ENCODE assay signal across 8 cellular contexts in the genomic region with DNA sequence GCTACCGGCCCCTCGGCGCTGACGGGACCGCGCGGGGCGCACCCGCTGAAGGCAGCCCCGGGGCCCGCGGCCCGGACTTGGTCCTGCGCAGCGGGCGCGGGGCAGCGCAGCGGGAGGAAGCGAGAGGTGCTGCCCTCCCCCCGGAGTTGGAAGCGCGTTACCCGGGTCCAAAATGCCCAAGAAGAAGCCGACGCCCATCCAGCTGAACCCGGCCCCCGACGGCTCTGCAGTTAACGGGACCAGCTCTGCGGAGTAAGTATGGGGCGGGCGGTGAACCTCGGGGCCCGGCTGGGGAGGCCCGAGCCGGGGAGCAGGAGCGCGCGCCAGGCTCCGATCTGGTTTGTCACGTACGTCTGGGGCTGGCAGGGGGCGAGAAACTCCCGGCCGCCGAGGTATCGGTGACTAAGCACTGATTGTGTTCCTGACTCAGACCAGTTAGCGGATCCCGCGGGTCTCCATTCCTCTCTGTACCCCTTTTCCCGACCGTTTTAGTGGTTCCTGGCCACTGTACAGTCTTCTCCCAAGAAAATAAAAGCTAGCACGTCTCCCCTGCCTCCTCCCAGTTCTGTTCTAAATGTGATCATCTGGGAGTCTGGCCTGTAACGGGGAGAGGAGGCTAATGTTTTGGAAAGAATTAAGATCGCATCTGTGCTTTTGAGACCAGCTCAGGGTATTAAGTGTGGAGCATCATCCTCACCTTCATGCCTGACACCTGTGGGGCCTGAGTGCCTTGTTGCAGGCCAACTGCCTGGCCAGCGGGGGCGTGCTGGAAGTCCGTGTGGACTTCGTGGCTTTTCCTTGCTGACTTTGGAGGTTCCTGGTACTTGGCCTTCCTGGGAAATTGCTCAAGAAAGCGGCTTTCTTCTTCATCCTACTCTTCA. TPM values are rescaled to one million over a fixed set of nuclear protein-coding genes. Genes with fewer than 3 reads are reported as not detected.
A peak's percentile ranks its signal among the peaks of the same experiment; 100 is the strongest.
DNase-seq lines count a peak whose midpoint lies in the region; TF ChIP-seq lines count a peak whose summit lies in the region.

No MANE protein-coding gene starts in this region.

- H2BK120ac ChIP-seq in H9 (ENCODE audit: low read depth, low read length, poor library complexity, severe bottlenecking): no peak overlapping the region
- H2BK120ac ChIP-seq in mesenchymal stem cell (ENCODE audit: low read depth, low read length): peak overlapping the region; percentile 36

- TF ChIP-seq CTCF in H9 (conservative IDR thresholded peaks at IDR 0.05): peak; percentile 42; the same call in 2 of the 3 replicates

- H3K23me2 ChIP-seq in H9 (ENCODE audit: insufficient read length, low read depth, low read length, poor library complexity, severe bottlenecking): peaks cover 10% of the 10 kb centered on the region

- no peaks in the 10 kb centered on the region for H3K79me1 ChIP-seq in H9 (ENCODE audit: insufficient read depth, low read depth, low read length, poor library complexity, severe bottlenecking)
- H3K79me1 ChIP-seq in mesenchymal stem cell (replicated peaks; ENCODE audit: low read length, poor library complexity, severe bottlenecking): peaks cover 9% of the 10 kb centered on the region

- H3K18ac ChIP-seq in H9 (ENCODE audit: insufficient read length, low read depth, low read length): peak overlapping the region; percentile 50
- H3K18ac ChIP-seq in mesenchymal stem cell (ENCODE audit: low read depth in 1 of 2, low read length in 2 of 2): peak overlapping the region; percentile 58 to 85

- H4K20me1 ChIP-seq in H9 (ENCODE audit: control insufficient read depth, insufficient read depth, insufficient read length): no peaks in the 10 kb centered on the region

- DNase-seq in G401 (ENCODE audit: low spot score) (peak; percentile 73), H9 (peak; percentile 52), NCI-H146 treated with DMSO at 0.1 percent for 48 hours (lab: John Stamatoyannopoulos, UW; ENCODE audit: unreplicated experiment) (peak; percentile 9), mesenchymal stem cell (peak; percentile 85), KG1 (lab: John Stamatoyannopoulos, UW) (no peak)
- peak; percentile 52 to 60 for DNase-seq in activated CD8-positive, alpha-beta memory T cell treated with anti-CD3 and anti-CD28 coated beads for 1 hour (ENCODE audit: extremely low read depth in 1 of 2, low read depth in 1 of 2)
- peak; percentile 63 for DNase-seq in effector CD4-positive, alpha-beta T cell
- peak; percentile 65 for DNase-seq in stimulated activated CD8-positive, alpha-beta memory T cell treated with anti-CD3 and anti-CD28 coated beads, Interleukin-12 subunit alpha, Interleukin-12 subunit beta, amount 100 ng/mL, for 4 hours (ENCODE audit: low read depth)

- no peak overlapping the region for H3T11ph ChIP-seq in H9 (ENCODE audit: low read length)

- no peak overlapping the region for H2BK5ac ChIP-seq in H9 (ENCODE audit: insufficient read length, low read length)
- H2BK5ac ChIP-seq in mesenchymal stem cell (ENCODE audit: low read depth, low read length, poor library complexity, severe bottlenecking): no peak overlapping the region

- peak overlapping the region; percentile 83 to 94 for H3K4me3 Mint-ChIP-seq in H9

- H2AK5ac ChIP-seq in H9 (ENCODE audit: insufficient read length, low read length) (no peak overlapping the region), mesenchymal stem cell (ENCODE audit: low read length, severe bottlenecking) (no peak overlapping the region)

- H4K91ac ChIP-seq in H9 (ENCODE audit: insufficient read length, low read depth, low read length): no peak overlapping the region
- no peak overlapping the region for H4K91ac ChIP-seq in mesenchymal stem cell (ENCODE audit: low read length)

- no peak overlapping the region for H2BK20ac ChIP-seq in H9 (ENCODE audit: low read depth, low read length, poor library complexity, severe bottlenecking)

- no peaks in the 10 kb centered on the region for H3K4me1 ChIP-seq in H9 (ENCODE audit: insufficient read depth, low read length)
- peaks cover 6% of the 10 kb centered on the region for H3K4me1 ChIP-seq in mesenchymal stem cell (ENCODE audit: control insufficient read depth, insufficient read depth, low read depth, low read length)

- H3K27me3 Mint-ChIP-seq in H9 (ENCODE audit: low read depth): no peaks in the 10 kb centered on the region

- H3K9ac ChIP-seq in H9 (ENCODE audit: extremely low read depth, insufficient read length, low read length) (peak overlapping the region; percentile 78), mesenchymal stem cell (ENCODE audit: low read length) (peak overlapping the region; percentile 93)

- H2BK15ac ChIP-seq in H9 (ENCODE audit: low read depth, low read length) (no peak overlapping the region), mesenchymal stem cell (ENCODE audit: low read depth, poor library complexity, severe bottlenecking) (peak overlapping the region; percentile 18)

- H3K9me3 ChIP-seq in H9 (ENCODE audit: control insufficient read depth, low read depth, low read length): no peaks in the 10 kb centered on the region
- no peaks in the 10 kb centered on the region for H3K9me3 ChIP-seq in mesenchymal stem cell (ENCODE audit: control insufficient read depth, low read length)

- no peak overlapping the region for H3K27ac ChIP-seq in H9 (ENCODE audit: insufficient read length, low read depth, low read length)
- peak overlapping the region; percentile 27 for H3K27ac ChIP-seq in mesenchymal stem cell (ENCODE audit: low read length, poor library complexity, severe bottlenecking)

- no peaks in the 10 kb centered on the region for H3K27me3 ChIP-seq in H9 (ENCODE audit: insufficient read depth, low read length)
- no peaks in the 10 kb centered on the region for H3K27me3 ChIP-seq in mesenchymal stem cell (ENCODE audit: control insufficient read depth in 1 of 2, insufficient read depth in 1 of 2, low read length in 2 of 2)

- peaks cover 5 to 9% (median 8%) of the 10 kb centered on the region in 3 experiments; a peak in 5 of 7 replicates for H3K36me3 Mint-ChIP-seq in H9 (ENCODE audit: insufficient read depth in 1 of 3, low read depth in 3 of 3)

- no peaks in the 10 kb centered on the region for H3K9me3 Mint-ChIP-seq in H9

- H3K4me3 ChIP-seq in mesenchymal stem cell (ENCODE audit: insufficient read depth in 1 of 2, low read depth in 1 of 2, low read length in 2 of 2): peak overlapping the region; percentile 87 to 93

- no peak overlapping the region for H2AFZ ChIP-seq in H9 (ENCODE audit: low read length)
- H2AFZ ChIP-seq in mesenchymal stem cell (ENCODE audit: low read depth, low read length): peak overlapping the region; percentile 90

- H3K56ac ChIP-seq in H9 (ENCODE audit: insufficient read length, low read depth, low read length): no peak overlapping the region

- WGBS in H9 (ENCODE audit: extremely low coverage, insufficient read length, low lambda C conversion rate): no CpG with 5 or more reads among the region's 61 CpGs
- WGBS in mesenchymal stem cell: 0% methylated on average over 49 of the region's 61 CpGs

- H3K4me1 Mint-ChIP-seq in H9: peaks cover 28 to 36% of the 10 kb centered on the region in 2 experiments

- peak overlapping the region; percentile 86 for H4K5ac ChIP-seq in H9 (ENCODE audit: insufficient read length, low read depth, low read length)

- H3K4ac ChIP-seq in H9 (ENCODE audit: low read depth, low read length): no peak overlapping the region
- peak overlapping the region in 1 of 2 experiments; percentile 73 for H3K4ac ChIP-seq in mesenchymal stem cell (ENCODE audit: low read depth in 1 of 2, low read length in 2 of 2)

- peak overlapping the region; percentile 99 for H3K4me2 ChIP-seq in H9 (ENCODE audit: insufficient read depth, insufficient read length, low read length)
- peak overlapping the region; percentile 74 for H3K4me2 ChIP-seq in mesenchymal stem cell (ENCODE audit: low read length, poor library complexity, severe bottlenecking)

- in situ Hi-C loops in G401 (cut with HindIII; ENCODE audit: low sequenced_read_pairs): no loop called here

- H3K27ac Mint-ChIP-seq in H9: peak overlapping the region; percentile 56 to 94 (median 91); a peak in 6 of 7 replicates

- no peak overlapping the region for H3K23ac ChIP-seq in H9 (ENCODE audit: insufficient read length, low read depth, low read length)
- H3K23ac ChIP-seq in mesenchymal stem cell (ENCODE audit: low read length in 2 of 2): no peak overlapping the region

- H3K14ac ChIP-seq in H9 (ENCODE audit: insufficient read depth, low read length) (peak overlapping the region; percentile 77), mesenchymal stem cell (ENCODE audit: low read length in 2 of 2) (peak overlapping the region in 1 of 2 experiments; percentile 96)

- H3K79me2 ChIP-seq in H9 (ENCODE audit: insufficient read depth, low read length): peaks cover 31% of the 10 kb centered on the region; the same call in 1 of the 2 replicates

- H3K36me3 ChIP-seq in mesenchymal stem cell (ENCODE audit: control insufficient read depth in 1 of 2, insufficient read depth in 2 of 2, low read depth in 1 of 2, low read length in 2 of 2): peaks cover 0 to 8% of the 10 kb centered on the region in 2 experiments

- H2BK12ac ChIP-seq in H9 (ENCODE audit: insufficient read length, low read depth, low read length) (no peak overlapping the region), mesenchymal stem cell (ENCODE audit: low read length in 2 of 2) (no peak overlapping the region)

- no peak overlapping the region for H4K8ac ChIP-seq in H9 (replicated peaks; ENCODE audit: insufficient read length, low read depth, low read length)
- peak overlapping the region; percentile 42 for H4K8ac ChIP-seq in mesenchymal stem cell (ENCODE audit: low read length)

RNA-seq across cellular contexts. Expression of a gene that starts 0.7 kb away (rescaled TPM):
- 5.3 and 13.9 TPM in 2 replicates for total RNA-seq in G401 (2014; rRNA removed; shearing (Covaris generic))
- 50.4 and 50.8 TPM in 2 replicates for total RNA-seq in H9 (2021)
- polyA plus RNA-seq in mesenchymal stem cell (2013, experiment 1 of 2): 14.4 TPM
- 14.9 TPM for polyA plus RNA-seq in mesenchymal stem cell (2013, experiment 2 of 2)

RNA-seq across cellular contexts. Expression of a gene that starts 30.9 kb away (rescaled TPM):
- 19.3 and 44.8 TPM in 2 replicates for total RNA-seq in G401 (2014; rRNA removed; shearing (Covaris generic))
- 26.9 and 28.3 TPM in 2 replicates for total RNA-seq in H9 (2021)
- 5.0 TPM for polyA plus RNA-seq in mesenchymal stem cell (2013, experiment 1 of 2)
- polyA plus RNA-seq in mesenchymal stem cell (2013, experiment 2 of 2): 6.4 TPM
